18 cellular contexts compared by ENCODE assay signal in the genomic region with DNA sequence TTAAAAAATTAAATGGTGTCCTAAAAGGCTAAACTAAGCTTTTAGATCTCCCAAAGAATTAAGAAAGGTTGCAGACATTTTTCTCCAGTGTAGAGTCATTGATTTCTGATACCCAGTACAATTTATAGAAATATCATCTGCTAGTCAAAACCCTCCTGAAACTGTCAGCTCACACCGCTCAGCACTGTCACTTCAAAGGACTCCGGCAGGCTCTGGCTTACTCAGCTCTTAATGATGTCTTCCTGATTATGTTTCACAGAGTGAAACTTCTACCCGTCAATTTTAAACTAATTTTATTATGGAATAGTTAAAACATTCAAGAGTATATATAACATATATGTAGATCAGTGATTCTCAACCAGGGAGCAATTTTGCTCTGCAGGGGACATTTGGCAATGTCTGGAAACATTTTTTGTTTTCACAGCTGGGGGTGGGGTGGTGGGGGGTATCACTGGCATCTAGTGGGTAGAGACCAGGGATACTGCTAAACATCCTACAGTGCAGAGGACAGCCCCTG. TPM values are rescaled to one million over a fixed set of nuclear protein-coding genes. Genes with fewer than 3 reads are reported as not detected.
"Had no signal": no experiment of that assay in that cellular context is flagged by ENCODE, and none has a peak within 500 bp of the region (broad histone marks: within the 10 kb centered on the region; RNA-seq: fewer than 3 reads in every experiment).

No MANE protein-coding gene starts in this region.

- H3K27me3 Mint-ChIP-seq: progenitor cell of endocrine pancreas had no signal

- H3K27ac Mint-ChIP-seq: activated B cell treated with CpG ODN at 0.5 μM for 24 hours; activated naive CD4-positive, alpha-beta T cell treated with anti-CD3 and anti-CD28 coated beads, Interleukin-2, amount 10 ng/mL, durations not matched to agents 7 days and 5 days; activated naive CD8-positive, alpha-beta T cell treated with anti-CD3 and anti-CD28 coated beads, Interleukin-2, amount 50 U/mL, for 24 hours; activated T-helper 2 cell treated with anti-CD3 and anti-CD28 coated beads, Interferon-gamma antibody, Interleukin-2, Interleukin-4, amounts not matched to agents 10 μg/mL and 5 μg/mL and 100 μg/mL, durations not matched to agents 14 hours and 24 hours and 36 hours; progenitor cell of endocrine pancreas; T-helper 2 cell treated with Interferon-gamma antibody and Interleukin-4, amounts not matched to agents 5 μg/mL and 100 μg/mL, for 36 hours had no signal

- ATAC-seq: activated naive CD8-positive, alpha-beta T cell treated with anti-CD3 and anti-CD28 coated beads, Interleukin-2, amount 50 U/mL, for 24 hours had no signal

- H3K27me3 ChIP-seq: stomach, vagina had no signal

- H3K4me3 Mint-ChIP-seq: activated B cell treated with CpG ODN at 0.5 μM for 24 hours; activated naive CD4-positive, alpha-beta T cell treated with anti-CD3 and anti-CD28 coated beads, Interleukin-2, amount 10 ng/mL, durations not matched to agents 7 days and 5 days; activated naive CD8-positive, alpha-beta T cell treated with anti-CD3 and anti-CD28 coated beads, Interleukin-2, amount 50 U/mL, for 24 hours; central memory CD8-positive, alpha-beta T cell; neural crest cell; T-helper 2 cell treated with Interferon-gamma antibody and Interleukin-4, amounts not matched to agents 5 μg/mL and 100 μg/mL, for 36 hours had no signal

- H3K4me1 Mint-ChIP-seq: activated B cell treated with CpG ODN at 0.5 μM for 24 hours; activated naive CD4-positive, alpha-beta T cell treated with anti-CD3 and anti-CD28 coated beads, Interleukin-2, amount 10 ng/mL, durations not matched to agents 7 days and 5 days; activated naive CD8-positive, alpha-beta T cell treated with anti-CD3 and anti-CD28 coated beads, Interleukin-2, amount 50 U/mL, for 24 hours; central memory CD8-positive, alpha-beta T cell had no signal

- DNase-seq: activated B cell treated with CpG ODN at 0.5 μM for 24 hours; activated CD4-positive, alpha-beta T cell treated with anti-CD3 and anti-CD28 coated beads, Interleukin-2, amount 50 U/mL, for 4 hours; activated naive CD4-positive, alpha-beta T cell treated with anti-CD3 and anti-CD28 coated beads, Interleukin-2, amount 10 ng/mL, durations not matched to agents 7 days and 5 days; activated naive CD8-positive, alpha-beta T cell treated with anti-CD3 and anti-CD28 coated beads, Interleukin-2, amount 50 U/mL, for 24 hours; anterior cingulate cortex; cortex of kidney; erythroblast; left ventricle myocardium inferior; stimulated activated CD4-positive, alpha-beta T cell treated with anti-CD3 and anti-CD28 coated beads, Interleukin-12 subunit alpha, Interleukin-12 subunit beta, amount 100 ng/mL, for 4 hours; stomach; trophoblast cell had no signal

- H3K36me3 Mint-ChIP-seq: activated naive CD4-positive, alpha-beta T cell treated with anti-CD3 and anti-CD28 coated beads, Interleukin-2, amount 10 ng/mL, durations not matched to agents 7 days and 5 days had no signal

- H3K9me3 ChIP-seq: vagina had no signal

- H3K27ac ChIP-seq: left ventricle myocardium inferior, stomach, vagina had no signal

- H3K4me3 ChIP-seq: left ventricle myocardium inferior, stomach, vagina had no signal

- H3K36me3 ChIP-seq: left ventricle myocardium inferior, stomach, vagina had no signal

- H3K4me1 ChIP-seq: left ventricle myocardium inferior, stomach, vagina had no signal

- H3K9me3 Mint-ChIP-seq: activated B cell treated with CpG ODN at 0.5 μM for 24 hours had no signal

RNA-seq across cellular contexts. Expression of a gene that starts 31.5 kb away (rescaled TPM):
- total RNA-seq: activated B cell treated with CpG ODN at 0.5 μM for 24 hours; activated T-helper 2 cell treated with anti-CD3 and anti-CD28 coated beads, Interferon-gamma antibody, Interleukin-2, Interleukin-4, amounts not matched to agents 10 μg/mL and 5 μg/mL and 100 μg/mL, durations not matched to agents 14 hours and 24 hours and 36 hours; mononuclear cell; neural crest cell; vagina had no signal
